In the genomic region with DNA sequence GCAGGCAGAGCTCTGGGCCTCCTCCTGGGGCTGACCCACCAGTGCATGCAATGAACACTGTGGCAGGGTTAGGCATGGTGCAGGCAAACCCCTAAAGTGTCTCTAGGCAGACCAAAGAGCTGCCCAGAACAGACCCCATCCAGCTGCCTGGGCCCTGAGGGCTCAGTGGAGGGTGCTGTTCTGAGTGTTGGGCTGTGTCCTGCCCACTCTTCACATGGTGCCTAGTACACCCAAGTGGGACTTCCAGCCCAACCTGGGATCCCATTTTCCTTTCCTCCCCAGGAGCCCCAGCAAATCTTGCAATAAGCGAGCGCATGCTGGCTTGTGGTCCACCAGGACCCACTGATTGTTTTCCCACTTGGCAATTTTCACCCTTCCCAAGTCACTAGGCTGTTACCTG, we compare ENCODE assay signal across 21 cellular contexts. TPM values are rescaled to one million over a fixed set of nuclear protein-coding genes. Genes with fewer than 3 reads are reported as not detected.
A peak's percentile ranks its signal among the peaks of the same experiment; 100 is the strongest.
DNase-seq lines count a peak whose midpoint lies in the region; ATAC-seq, FAIRE-seq and TF ChIP-seq lines count a peak whose summit lies in the region.
"Had no signal": no experiment of that assay in that cellular context is flagged by ENCODE, and none has a peak within 500 bp of the region (broad histone marks: within the 10 kb centered on the region; RNA-seq: fewer than 3 reads in every experiment).

No MANE protein-coding gene starts in this region.

- TF ChIP-seq CTCF in liver (IDR thresholded peaks at IDR 0.05; ENCODE audit: low read depth, low read length, missing input control) = no peak
- TF ChIP-seq CTCF in HepG2 (CRISPR knock-in tag; IDR thresholded peaks at IDR 0.05) = no peak
- TF ChIP-seq CTCF in gastroesophageal sphincter (IDR thresholded peaks at IDR 0.05) = no peak
- no peak for TF ChIP-seq CTCF in spleen (IDR thresholded peaks at IDR 0.05 in 8 of 11, conservative IDR thresholded peaks at IDR 0.05 in 3 of 11)
- TF ChIP-seq CTCF in foreskin keratinocyte (conservative IDR thresholded peaks at IDR 0.05) = no peak

- no peaks in the 10 kb centered on the region for H3K27me3 ChIP-seq in liver (ENCODE audit: control insufficient read depth in 4 of 4, insufficient read depth in 4 of 4, low read length in 3 of 4)
- no peaks in the 10 kb centered on the region for H3K27me3 ChIP-seq in HepG2 (ENCODE audit: control insufficient read depth in 1 of 2, insufficient read depth in 2 of 2, low read length in 2 of 2)
- H3K27me3 ChIP-seq in gastroesophageal sphincter = no peaks in the 10 kb centered on the region
- peaks cover 0 to 8% (median 0%) of the 10 kb centered on the region in 7 donors for H3K27me3 ChIP-seq in spleen (replicated peaks in 1 of 7)
- no peaks in the 10 kb centered on the region for H3K27me3 ChIP-seq in foreskin keratinocyte
- no peaks in the 10 kb centered on the region for H3K27me3 ChIP-seq in CD4-positive, alpha-beta memory T cell (ENCODE audit: insufficient read depth, low read length)

- H3K9me3 Mint-ChIP-seq in activated CD4-positive, alpha-beta T cell treated with anti-CD3 and anti-CD28 coated beads for 36 hours (ENCODE audit: low read depth) = no peaks in the 10 kb centered on the region
- no peaks in the 10 kb centered on the region for H3K9me3 Mint-ChIP-seq in CD4-positive, alpha-beta memory T cell

- no peak for ATAC-seq in HepG2
- no peak for ATAC-seq in gastroesophageal sphincter
- ATAC-seq in foreskin keratinocyte = no peak
- ATAC-seq in activated CD4-positive, alpha-beta T cell treated with anti-CD3 and anti-CD28 coated beads for 36 hours = no peak

- WGBS in liver = 97% methylated on average over 2 of the region's 2 CpGs
- WGBS in HepG2 (ENCODE audit: low lambda C conversion rate) = 50% methylated on average over 2 of the region's 2 CpGs
- 36% methylated on average over 2 of the region's 2 CpGs; no CpG with 5 or more reads in 1 of the 2 donors for WGBS in gastroesophageal sphincter (ENCODE audit: low coverage in 1 of 2), 2 donors
- WGBS in spleen, 5 donors = 50 to 97% (median 62%) methylated on average over 2 of the region's 2 CpGs

- no peak overlapping the region for H3K4me2 ChIP-seq in HepG2 (ENCODE audit: low read depth, low read length)

- no peak for TF ChIP-seq RAD21 in liver (IDR thresholded peaks at IDR 0.05)
- TF ChIP-seq RAD21 in HepG2 (CRISPR knock-in tag; IDR thresholded peaks at IDR 0.05) = no peak

- H3K4me3 ChIP-seq in liver (ENCODE audit: low read depth in 1 of 3, low read length in 3 of 3) (no peak overlapping the region), HepG2 (replicated peaks in 1 of 3; ENCODE audit: insufficient read depth in 1 of 3, low read depth in 2 of 3, low read length in 3 of 3) (no peak overlapping the region), gastroesophageal sphincter (no peak overlapping the region), spleen (no peak overlapping the region)
- H3K4me3 ChIP-seq in CD4-positive, alpha-beta memory T cell (ENCODE audit: low read length in 2 of 2) = no peak overlapping the region
- H3K4me3 ChIP-seq: GM23248, HAP-1 had no signal

- no peak overlapping the region for H2AFZ ChIP-seq in HepG2 (ENCODE audit: low read length)
- H2AFZ ChIP-seq: GM23248 had no signal

- H3K36me3 ChIP-seq in liver (ENCODE audit: control insufficient read depth in 4 of 4, insufficient read depth in 3 of 4, low read depth in 1 of 4, low read length in 3 of 4) = no peaks in the 10 kb centered on the region
- H3K36me3 ChIP-seq in HepG2 (replicated peaks in 1 of 2; ENCODE audit: control insufficient read depth in 1 of 2, insufficient read depth in 2 of 2, low read length in 2 of 2) = no peaks in the 10 kb centered on the region; a peak in 1 of 5 replicates
- no peaks in the 10 kb centered on the region for H3K36me3 ChIP-seq in gastroesophageal sphincter
- H3K36me3 ChIP-seq in spleen = no peaks in the 10 kb centered on the region
- no peaks in the 10 kb centered on the region for H3K36me3 ChIP-seq in CD4-positive, alpha-beta memory T cell (ENCODE audit: insufficient read depth, low read length)
- H3K36me3 ChIP-seq: HAP-1 had no signal

- no TSS peak for BruUV-seq in HepG2 (replicated peaks; lab: Mats Ljungman, UMichigan)

- H3K4me1 ChIP-seq in liver (ENCODE audit: control insufficient read depth in 4 of 4, insufficient read depth in 4 of 4, low read length in 3 of 4) (peaks cover 2 to 44% (median 28%) of the 10 kb centered on the region in 4 donors), HepG2 (ENCODE audit: insufficient read depth, low read length) (peaks cover 18% of the 10 kb centered on the region), gastroesophageal sphincter (peaks cover 0 to 76% (median 35%) of the 10 kb centered on the region in 3 donors), spleen (peaks cover 4 to 46% (median 27%) of the 10 kb centered on the region in 6 donors), foreskin keratinocyte (no peaks in the 10 kb centered on the region)
- peaks cover 24% of the 10 kb centered on the region for H3K4me1 ChIP-seq in CD4-positive, alpha-beta memory T cell (ENCODE audit: insufficient read depth, low read length)

- in situ Hi-C loops in HepG2 (cut with HindIII; ENCODE audit: extremely low pct_ligation_motif_present, low pct_unique_long_range_greater_than_20kb) = no loop called here

- TF ChIP-seq POLR2A in HepG2 (IDR thresholded peaks at IDR 0.05; ENCODE audit: insufficient read depth in 1 of 2, low read depth in 2 of 2, low read length in 2 of 2) (no peak), gastroesophageal sphincter (IDR thresholded peaks at IDR 0.05) (no peak), spleen (IDR thresholded peaks at IDR 0.05) (no peak)

- H3K9me3 ChIP-seq in liver (ENCODE audit: control insufficient read depth in 4 of 4, low read length in 3 of 4) (no peaks in the 10 kb centered on the region), HepG2 (ENCODE audit: low read length) (no peaks in the 10 kb centered on the region), gastroesophageal sphincter (no peaks in the 10 kb centered on the region), spleen (no peaks in the 10 kb centered on the region)
- no peaks in the 10 kb centered on the region for H3K9me3 ChIP-seq in CD4-positive, alpha-beta memory T cell (ENCODE audit: control insufficient read depth in 1 of 2, low read length in 2 of 2)
- H3K9me3 ChIP-seq: HAP-1 had no signal

- no peak overlapping the region for H3K4me3 Mint-ChIP-seq in activated CD4-positive, alpha-beta T cell treated with anti-CD3 and anti-CD28 coated beads for 36 hours
- no peak overlapping the region for H3K4me3 Mint-ChIP-seq in CD4-positive, alpha-beta memory T cell

- no peaks in the 10 kb centered on the region for H3K27me3 Mint-ChIP-seq in activated CD4-positive, alpha-beta T cell treated with anti-CD3 and anti-CD28 coated beads for 36 hours
- H3K27me3 Mint-ChIP-seq in CD4-positive, alpha-beta memory T cell = peaks cover 0 to 2% of the 10 kb centered on the region in 2 donors

- intact Hi-C loops in HepG2 (cut with micrococcal nuclease; ENCODE audit: unreplicated experiment) = no loop called here
- intact Hi-C loops in spleen (cut with DNase I; ENCODE audit: low total_unique reads) = no loop called here
- intact Hi-C loops in activated CD4-positive, alpha-beta T cell treated with anti-CD3 and anti-CD28 coated beads for 36 hours (cut with DNase I, micrococcal nuclease) = no loop called here
- intact Hi-C loops in CD4-positive, alpha-beta memory T cell (cut with micrococcal nuclease) = no loop called here

- no peak overlapping the region for H3K9ac ChIP-seq in liver (ENCODE audit: low read depth in 1 of 2, low read length in 2 of 2)
- H3K9ac ChIP-seq in HepG2 (ENCODE audit: insufficient read depth, low read depth, low read length) = no peak overlapping the region
- H3K9ac ChIP-seq: GM23248 had no signal

- H3K27ac ChIP-seq in liver (ENCODE audit: low read depth in 1 of 2, low read length in 2 of 2) = peak overlapping the region; percentile 13 to 60
- no peak overlapping the region for H3K27ac ChIP-seq in HepG2 (ENCODE audit: extremely low read length, insufficient read depth, low read length)
- H3K27ac ChIP-seq in gastroesophageal sphincter = peak overlapping the region in 3 of 4 donors; percentile 71 to 79 (median 74)
- peak overlapping the region in 6 of 8 donors; percentile 40 to 86 (median 84) for H3K27ac ChIP-seq in spleen
- no peak overlapping the region for H3K27ac ChIP-seq in foreskin keratinocyte
- no peak overlapping the region for H3K27ac ChIP-seq in CD4-positive, alpha-beta memory T cell (ENCODE audit: low read depth, low read length)
- H3K27ac ChIP-seq: C4-2B, GM23248 had no signal

- no peak overlapping the region for H3K27ac Mint-ChIP-seq in activated CD4-positive, alpha-beta T cell treated with anti-CD3 and anti-CD28 coated beads for 36 hours
- no peak overlapping the region for H3K27ac Mint-ChIP-seq in CD4-positive, alpha-beta memory T cell

- H4K20me1 ChIP-seq in HepG2 (ENCODE audit: insufficient read depth, low read length) = peaks cover 9% of the 10 kb centered on the region; the same call in 1 of the 2 replicates

- no peaks in the 10 kb centered on the region for H3K79me2 ChIP-seq in HepG2 (ENCODE audit: insufficient read depth, low read length)

- DNase-seq in HepG2 (ENCODE audit: low spot score) = no peak
- no peak for DNase-seq in spleen
- no peak for DNase-seq in DMS79 (lab: John Stamatoyannopoulos, UW)
- no peak for DNase-seq in foreskin keratinocyte
- no peak for DNase-seq in activated CD4-positive, alpha-beta T cell treated with anti-CD3 and anti-CD28 coated beads for 36 hours
- no peak for DNase-seq in CD4-positive, alpha-beta memory T cell
- DNase-seq: AML-193, GM23248, KBM-7, MM.1S, NCI-H1092 treated with DMSO at 0.1 percent for 48 hours, NCI-H1436 treated with DMSO at 0.1 percent for 48 hours, NCI-H2029, NCI-H226, NCI-H510A treated with DMSO at 0.1 percent for 48 hours, NCI-H748 treated with DMSO at 0.1 percent for 48 hours had no signal

- POLR2A ChIA-PET in HepG2 (lab: Yijun Ruan, JAX) = no interaction called here
- POLR2A ChIA-PET in activated CD4-positive, alpha-beta T cell treated with anti-CD3 and anti-CD28 coated beads for 36 hours (lab: Charles Lee) = no interaction called here
- POLR2A ChIA-PET in CD4-positive, alpha-beta memory T cell (lab: Charles Lee; ENCODE audit: partially characterized antibody) = no interaction called here

- CTCF ChIA-PET in HepG2 (lab: Yijun Ruan, JAX; ENCODE audit: low intra/inter-chr PET ratio, low total read pairs) = no interaction called here
- CTCF ChIA-PET in activated CD4-positive, alpha-beta T cell treated with anti-CD3 and anti-CD28 coated beads for 36 hours (lab: Charles Lee) = interaction anchor here (2.1 kb wide), 1 partner anchor 19 kb away, joined by 6 read pairs; no protein-coding TSS in a partner anchor
- CTCF ChIA-PET in CD4-positive, alpha-beta memory T cell (lab: Charles Lee; ENCODE audit: partially characterized antibody) = no interaction called here

- TF ChIP-seq EP300 in HepG2 (IDR thresholded peaks at IDR 0.05; ENCODE audit: low read depth in 2 of 2, low read length in 2 of 2) (no peak), HepG2 (CRISPR knock-in tag; IDR thresholded peaks at IDR 0.05; ENCODE audit: borderline replicate concordance) (no peak), gastroesophageal sphincter (IDR thresholded peaks at IDR 0.05) (no peak)

- H3K36me3 Mint-ChIP-seq in activated CD4-positive, alpha-beta T cell treated with anti-CD3 and anti-CD28 coated beads for 36 hours (ENCODE audit: low read depth) = no peaks in the 10 kb centered on the region
- H3K36me3 Mint-ChIP-seq in CD4-positive, alpha-beta memory T cell = no peaks in the 10 kb centered on the region

- H3K4me1 Mint-ChIP-seq in activated CD4-positive, alpha-beta T cell treated with anti-CD3 and anti-CD28 coated beads for 36 hours = no peaks in the 10 kb centered on the region
- peaks cover 0 to 4% (median 0%) of the 10 kb centered on the region in 4 donors for H3K4me1 Mint-ChIP-seq in CD4-positive, alpha-beta memory T cell

- FAIRE-seq in HepG2 (lab: Jason Lieb, UNC) = no peak
- FAIRE-seq: D721Med had no signal

RNA-seq across cellular contexts. Expression of a gene that starts 26.4 kb away (rescaled TPM):
- total RNA-seq in liver (10 to 100 TPM; 41.6 to 48.8 TPM), HepG2 (2016; rRNA removed; fragmentation: Illumina TruSeq; extraction: Trizol) (10.4 and 17.7 TPM in 2 replicates), gastroesophageal sphincter (10 to 100 TPM; 32.5 to 61.5 (median 39.5) TPM), spleen (10 to 100 TPM; 18.1 to 96.7 (median 29.5) TPM), foreskin keratinocyte (10.8 and 11.7 TPM in 2 replicates)
- polyA plus RNA-seq in liver (10 to 100 TPM in 1 of 2 donors, 1 to 10 TPM in 1; 3.8 to 10.6 TPM), HepG2 (2011; rRNA removed) (16.4 and 23.8 TPM in 2 replicates), spleen (10 to 100 TPM in 2 of 3 donors, 1 to 10 TPM in 1; 9.4 to 42.5 (median 10.4) TPM), foreskin keratinocyte (6.9 and 7.7 TPM in 2 replicates)
- total RNA-seq in HepG2 (2016; cell fraction: cytosol; rRNA removed; fragmentation: Illumina TruSeq; extraction: Trizol; ENCODE audit: low read depth) = 3.9 and 4.0 TPM in 2 replicates
- 8.1 and 18.0 TPM in 2 replicates for total RNA-seq in HepG2 (2016; cell fraction: insoluble cytoplasmic fraction; rRNA removed; fragmentation: Illumina TruSeq; extraction: Trizol)
- total RNA-seq in HepG2 (2016; cell fraction: membrane; rRNA removed; fragmentation: Illumina TruSeq; extraction: Trizol) = 3.8 and 4.0 TPM in 2 replicates
- 20.2 and 20.4 TPM in 2 replicates for total RNA-seq in HepG2 (2016; cell fraction: nucleus; rRNA removed; fragmentation: Illumina TruSeq; extraction: Trizol)
- polyA plus RNA-seq in HepG2 (2011; cell fraction: cytosol; rRNA removed) = 8.4 and 13.1 TPM in 2 replicates
- polyA plus RNA-seq in HepG2 (2011; cell fraction: nucleus; rRNA removed) = 152 and 182 TPM in 2 replicates
- 11.1 and 12.4 TPM in 2 replicates for polyA plus RNA-seq in HepG2 (2012)
- polyA plus RNA-seq in HepG2 (2016; cell fraction: cytosol; fragmentation: Illumina TruSeq; extraction: Trizol; ENCODE audit: low read depth) = 0.99 and 1.4 TPM in 2 replicates
- polyA plus RNA-seq in HepG2 (2016; cell fraction: insoluble cytoplasmic fraction; fragmentation: Illumina TruSeq; extraction: Trizol; ENCODE audit: low read depth) = 8.5 and 10.9 TPM in 2 replicates
- 2.0 and 2.3 TPM in 2 replicates for polyA plus RNA-seq in HepG2 (2016; cell fraction: membrane; fragmentation: Illumina TruSeq; extraction: Trizol; ENCODE audit: low read depth)
- polyA plus RNA-seq in HepG2 (2016; cell fraction: nucleus; fragmentation: Illumina TruSeq; extraction: Trizol; ENCODE audit: insufficient read depth, low read depth) = 42.2 and 48.6 TPM in 2 replicates
- polyA minus RNA-seq in HepG2 (2011; rRNA and poly(A)+ RNA removed; ENCODE audit: low replicate concordance) = 1.2 and 26.6 TPM in 2 replicates
- 9.2 and 12.0 TPM in 2 replicates for polyA minus RNA-seq in HepG2 (2011; cell fraction: cytosol; rRNA and poly(A)+ RNA removed)
- 28.6 and 29.7 TPM in 2 replicates for polyA minus RNA-seq in HepG2 (2011; cell fraction: nucleus; rRNA and poly(A)+ RNA removed)
- 1 to 10 TPM; 1.3 to 2.1 TPM for total RNA-seq in activated CD4-positive, alpha-beta T cell treated with anti-CD3 and anti-CD28 coated beads for 36 hours
- 1 to 10 TPM; 3.5 to 4.2 TPM for total RNA-seq in CD4-positive, alpha-beta memory T cell
- under 1 TPM in 1 of 2 donors, not detected in 1; 0.28 TPM for polyA plus RNA-seq in CD4-positive, alpha-beta memory T cell

RNA-seq across cellular contexts. Expression of a gene that starts 30.7 kb away (rescaled TPM):
- total RNA-seq in liver (100 to 1,000 TPM in 1 of 2 donors, 10 to 100 TPM in 1; 20.5 to 153 TPM), HepG2 (2016; rRNA removed; fragmentation: Illumina TruSeq; extraction: Trizol) (12.1 and 12.9 TPM in 2 replicates), gastroesophageal sphincter (10 to 100 TPM; 20.0 to 65.5 (median 45.8) TPM), spleen (10 to 100 TPM; 35.9 to 72.2 (median 57.2) TPM), foreskin keratinocyte (18.8 and 22.4 TPM in 2 replicates)
- polyA plus RNA-seq in liver (10 to 100 TPM; 10.8 to 11.7 TPM), HepG2 (2011; rRNA removed) (14.8 and 20.8 TPM in 2 replicates), spleen (10 to 100 TPM; 18.7 to 30.9 (median 21.6) TPM), foreskin keratinocyte (15.0 and 15.2 TPM in 2 replicates)
- 7.0 and 7.5 TPM in 2 replicates for total RNA-seq in HepG2 (2016; cell fraction: cytosol; rRNA removed; fragmentation: Illumina TruSeq; extraction: Trizol; ENCODE audit: low read depth)
- total RNA-seq in HepG2 (2016; cell fraction: insoluble cytoplasmic fraction; rRNA removed; fragmentation: Illumina TruSeq; extraction: Trizol) = 11.8 and 12.2 TPM in 2 replicates
- 17.5 and 20.9 TPM in 2 replicates for total RNA-seq in HepG2 (2016; cell fraction: membrane; rRNA removed; fragmentation: Illumina TruSeq; extraction: Trizol)
- 7.2 and 10.6 TPM in 2 replicates for total RNA-seq in HepG2 (2016; cell fraction: nucleus; rRNA removed; fragmentation: Illumina TruSeq; extraction: Trizol)
- polyA plus RNA-seq in HepG2 (2011; cell fraction: cytosol; rRNA removed) = 17.4 and 18.3 TPM in 2 replicates
- 24.2 and 25.5 TPM in 2 replicates for polyA plus RNA-seq in HepG2 (2011; cell fraction: nucleus; rRNA removed)
- 5.0 and 9.6 TPM in 2 replicates for polyA plus RNA-seq in HepG2 (2012)
- 8.1 TPM in 2 replicates for polyA plus RNA-seq in HepG2 (2016; cell fraction: cytosol; fragmentation: Illumina TruSeq; extraction: Trizol; ENCODE audit: low read depth)
- polyA plus RNA-seq in HepG2 (2016; cell fraction: insoluble cytoplasmic fraction; fragmentation: Illumina TruSeq; extraction: Trizol; ENCODE audit: low read depth) = 10.1 and 14.2 TPM in 2 replicates
- polyA plus RNA-seq in HepG2 (2016; cell fraction: membrane; fragmentation: Illumina TruSeq; extraction: Trizol; ENCODE audit: low read depth) = 14.1 and 15.1 TPM in 2 replicates
- polyA plus RNA-seq in HepG2 (2016; cell fraction: nucleus; fragmentation: Illumina TruSeq; extraction: Trizol; ENCODE audit: insufficient read depth, low read depth) = 17.4 and 18.4 TPM in 2 replicates
- 34.8 and 39.9 TPM in 2 replicates for polyA minus RNA-seq in HepG2 (2011; rRNA and poly(A)+ RNA removed; ENCODE audit: low replicate concordance)
- polyA minus RNA-seq in HepG2 (2011; cell fraction: cytosol; rRNA and poly(A)+ RNA removed) = 9.8 and 10.9 TPM in 2 replicates
- 8.9 and 9.0 TPM in 2 replicates for polyA minus RNA-seq in HepG2 (2011; cell fraction: nucleus; rRNA and poly(A)+ RNA removed)
- total RNA-seq in activated CD4-positive, alpha-beta T cell treated with anti-CD3 and anti-CD28 coated beads for 36 hours = 10 to 100 TPM; 20.3 to 22.8 TPM
- 10 to 100 TPM; 50.6 to 51.5 TPM for total RNA-seq in CD4-positive, alpha-beta memory T cell
- 10 to 100 TPM; 40.9 to 43.9 TPM for polyA plus RNA-seq in CD4-positive, alpha-beta memory T cell

RNA-seq across cellular contexts. Expression of a gene that starts 48.6 kb away (rescaled TPM):
- total RNA-seq in liver (10 to 100 TPM; 22.2 to 30.2 TPM), HepG2 (2016; rRNA removed; fragmentation: Illumina TruSeq; extraction: Trizol) (16.4 and 18.6 TPM in 2 replicates), gastroesophageal sphincter (10 to 100 TPM; 16.7 to 33.1 (median 20.3) TPM), spleen (10 to 100 TPM; 21.6 to 44.8 (median 34.9) TPM), foreskin keratinocyte (24.2 and 28.8 TPM in 2 replicates)
- polyA plus RNA-seq in liver (10 to 100 TPM; 37.0 to 41.3 TPM), HepG2 (2011; rRNA removed) (17.5 and 23.4 TPM in 2 replicates), spleen (10 to 100 TPM; 23.3 to 45.9 (median 45.0) TPM), foreskin keratinocyte (30.1 and 38.9 TPM in 2 replicates)
- total RNA-seq in HepG2 (2016; cell fraction: cytosol; rRNA removed; fragmentation: Illumina TruSeq; extraction: Trizol; ENCODE audit: low read depth) = 4.6 and 5.3 TPM in 2 replicates
- total RNA-seq in HepG2 (2016; cell fraction: insoluble cytoplasmic fraction; rRNA removed; fragmentation: Illumina TruSeq; extraction: Trizol) = 16.6 and 20.5 TPM in 2 replicates
- total RNA-seq in HepG2 (2016; cell fraction: membrane; rRNA removed; fragmentation: Illumina TruSeq; extraction: Trizol) = 7.4 and 8.1 TPM in 2 replicates
- 17.3 and 19.7 TPM in 2 replicates for total RNA-seq in HepG2 (2016; cell fraction: nucleus; rRNA removed; fragmentation: Illumina TruSeq; extraction: Trizol)
- 11.8 and 19.6 TPM in 2 replicates for polyA plus RNA-seq in HepG2 (2011; cell fraction: cytosol; rRNA removed)
- 74.7 and 94.3 TPM in 2 replicates for polyA plus RNA-seq in HepG2 (2011; cell fraction: nucleus; rRNA removed)
- 11.2 and 13.2 TPM in 2 replicates for polyA plus RNA-seq in HepG2 (2012)
- polyA plus RNA-seq in HepG2 (2016; cell fraction: cytosol; fragmentation: Illumina TruSeq; extraction: Trizol; ENCODE audit: low read depth) = 3.6 and 4.0 TPM in 2 replicates
- 17.8 and 20.1 TPM in 2 replicates for polyA plus RNA-seq in HepG2 (2016; cell fraction: insoluble cytoplasmic fraction; fragmentation: Illumina TruSeq; extraction: Trizol; ENCODE audit: low read depth)
- 5.9 and 6.5 TPM in 2 replicates for polyA plus RNA-seq in HepG2 (2016; cell fraction: membrane; fragmentation: Illumina TruSeq; extraction: Trizol; ENCODE audit: low read depth)
- 34.4 and 34.7 TPM in 2 replicates for polyA plus RNA-seq in HepG2 (2016; cell fraction: nucleus; fragmentation: Illumina TruSeq; extraction: Trizol; ENCODE audit: insufficient read depth, low read depth)
- polyA minus RNA-seq in HepG2 (2011; rRNA and poly(A)+ RNA removed; ENCODE audit: low replicate concordance) = 28.2 and 29.9 TPM in 2 replicates
- polyA minus RNA-seq in HepG2 (2011; cell fraction: cytosol; rRNA and poly(A)+ RNA removed) = 10.6 and 12.9 TPM in 2 replicates
- polyA minus RNA-seq in HepG2 (2011; cell fraction: nucleus; rRNA and poly(A)+ RNA removed) = 24.5 and 27.3 TPM in 2 replicates
- total RNA-seq in activated CD4-positive, alpha-beta T cell treated with anti-CD3 and anti-CD28 coated beads for 36 hours = 10 to 100 TPM; 24.1 to 25.3 TPM
- 10 to 100 TPM; 34.2 to 35.9 TPM for total RNA-seq in CD4-positive, alpha-beta memory T cell
- 10 to 100 TPM in 1 of 2 donors, 1 to 10 TPM in 1; 8.5 to 11.2 TPM for polyA plus RNA-seq in CD4-positive, alpha-beta memory T cell

RNA-seq across cellular contexts. Expression of a gene that starts 48.6 kb away (rescaled TPM):
- 100 to 1,000 TPM in 1 of 2 donors, 10 to 100 TPM in 1; 75.3 to 136 TPM for total RNA-seq in liver
- 100 to 1,000 TPM; 156 to 430 TPM for polyA plus RNA-seq in liver
- total RNA-seq in HepG2 (2016; rRNA removed; fragmentation: Illumina TruSeq; extraction: Trizol) = 144 and 162 TPM in 2 replicates
- total RNA-seq in HepG2 (2016; cell fraction: cytosol; rRNA removed; fragmentation: Illumina TruSeq; extraction: Trizol; ENCODE audit: low read depth) = 44.0 and 61.5 TPM in 2 replicates
- total RNA-seq in HepG2 (2016; cell fraction: insoluble cytoplasmic fraction; rRNA removed; fragmentation: Illumina TruSeq; extraction: Trizol) = 127 and 167 TPM in 2 replicates
- 60.4 and 90.3 TPM in 2 replicates for total RNA-seq in HepG2 (2016; cell fraction: membrane; rRNA removed; fragmentation: Illumina TruSeq; extraction: Trizol)
- total RNA-seq in HepG2 (2016; cell fraction: nucleus; rRNA removed; fragmentation: Illumina TruSeq; extraction: Trizol) = 92.2 and 95.4 TPM in 2 replicates
- polyA plus RNA-seq in HepG2 (2011; rRNA removed) = 156 and 194 TPM in 2 replicates
- polyA plus RNA-seq in HepG2 (2011; cell fraction: cytosol; rRNA removed) = 185 and 260 TPM in 2 replicates
- polyA plus RNA-seq in HepG2 (2011; cell fraction: nucleus; rRNA removed) = 192 TPM in 2 replicates
- 90.6 and 123 TPM in 2 replicates for polyA plus RNA-seq in HepG2 (2012)
- polyA plus RNA-seq in HepG2 (2016; cell fraction: cytosol; fragmentation: Illumina TruSeq; extraction: Trizol; ENCODE audit: low read depth) = 59.9 and 87.6 TPM in 2 replicates
- 139 and 159 TPM in 2 replicates for polyA plus RNA-seq in HepG2 (2016; cell fraction: insoluble cytoplasmic fraction; fragmentation: Illumina TruSeq; extraction: Trizol; ENCODE audit: low read depth)
- polyA plus RNA-seq in HepG2 (2016; cell fraction: membrane; fragmentation: Illumina TruSeq; extraction: Trizol; ENCODE audit: low read depth) = 62.3 and 85.6 TPM in 2 replicates
- polyA plus RNA-seq in HepG2 (2016; cell fraction: nucleus; fragmentation: Illumina TruSeq; extraction: Trizol; ENCODE audit: insufficient read depth, low read depth) = 155 and 158 TPM in 2 replicates
- polyA minus RNA-seq in HepG2 (2011; rRNA and poly(A)+ RNA removed; ENCODE audit: low replicate concordance) = 32.2 and 191 TPM in 2 replicates
- 76.6 and 84.9 TPM in 2 replicates for polyA minus RNA-seq in HepG2 (2011; cell fraction: cytosol; rRNA and poly(A)+ RNA removed)
- polyA minus RNA-seq in HepG2 (2011; cell fraction: nucleus; rRNA and poly(A)+ RNA removed) = 33.6 and 36.1 TPM in 2 replicates
- 100 to 1,000 TPM; 105 to 235 (median 208) TPM for total RNA-seq in gastroesophageal sphincter
- 100 to 1,000 TPM in 5 of 7 donors, 10 to 100 TPM in 2; 86.4 to 216 (median 116) TPM for total RNA-seq in spleen
- 10 to 100 TPM; 63.5 to 98.0 (median 86.1) TPM for polyA plus RNA-seq in spleen
- 143 and 146 TPM in 2 replicates for total RNA-seq in foreskin keratinocyte
- 210 and 236 TPM in 2 replicates for polyA plus RNA-seq in foreskin keratinocyte
- 10 to 100 TPM; 63.5 to 78.5 TPM for total RNA-seq in activated CD4-positive, alpha-beta T cell treated with anti-CD3 and anti-CD28 coated beads for 36 hours
- total RNA-seq in CD4-positive, alpha-beta memory T cell = 10 to 100 TPM; 36.8 to 39.2 TPM
- 10 to 100 TPM; 93.1 to 93.9 TPM for polyA plus RNA-seq in CD4-positive, alpha-beta memory T cell

Comparison
In these comparisons a context has a peak if more than half of its experiments do, and no peak if none do; other contexts are left out.
1. H3K27ac ChIP-seq: peak in liver (2 of 2), gastroesophageal sphincter (3 of 4) and spleen (6 of 8); none in HepG2 (single experiment), foreskin keratinocyte (single experiment) and CD4-positive, alpha-beta memory T cell (single experiment).